In the genomic region with DNA sequence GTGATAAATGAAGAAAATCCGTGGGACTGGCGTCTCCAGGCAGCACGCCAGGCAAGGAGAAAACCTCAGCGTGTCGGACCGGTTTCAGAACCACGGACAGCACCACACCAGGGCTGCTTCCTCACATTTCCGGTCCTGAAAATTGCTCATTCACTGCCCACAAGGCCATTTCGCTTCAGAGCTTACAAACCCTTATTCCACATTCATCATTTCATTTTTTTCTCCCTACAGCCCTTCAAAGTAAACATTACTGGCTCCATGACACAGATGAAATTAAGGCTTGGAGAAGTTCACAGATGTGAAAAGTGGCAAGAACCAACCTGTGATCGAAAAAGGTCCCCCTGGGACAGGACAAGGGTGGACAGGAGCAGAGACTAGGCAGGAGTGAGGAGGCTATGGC, we compare ENCODE assay signal across 8 cellular contexts. TPM values are rescaled to one million over a fixed set of nuclear protein-coding genes. Genes with fewer than 3 reads are reported as not detected.
DNase-seq lines count a peak whose midpoint lies in the region; ATAC-seq, FAIRE-seq and TF ChIP-seq lines count a peak whose summit lies in the region.
"Had no signal": no experiment of that assay in that cellular context is flagged by ENCODE, and none has a peak within 500 bp of the region (broad histone marks: within the 10 kb centered on the region; RNA-seq: fewer than 3 reads in every experiment).

No MANE protein-coding gene starts in this region.

- peak; percentile 50 to 86 for DNase-seq in HAP-1 (ENCODE audit: low spot score in 2 of 2)
- peak; percentile 81 for DNase-seq in RPMI7951 (ENCODE audit: low read depth)
- peak; percentile 64 to 89 (median 68) for DNase-seq in K562 (ENCODE audit: extremely low read depth in 1 of 4, low spot score in 3 of 4)
- DNase-seq in kidney = peak; percentile 83
- peak; percentile 9 to 60 (median 38) for DNase-seq in stimulated activated naive CD4-positive, alpha-beta T cell (lab: John Stamatoyannopoulos, UW)
- no peak for DNase-seq in putamen (ENCODE audit: low spot score)
- no peak for DNase-seq in COLO668 (lab: John Stamatoyannopoulos, UW; ENCODE audit: unreplicated experiment)

- H3K9ac ChIP-seq in K562 (ENCODE audit: insufficient read depth in 1 of 2, low read depth in 2 of 2, low read length in 2 of 2) (no peak overlapping the region; a peak in 1 of 4 replicates), kidney (ENCODE audit: low read length in 2 of 2) (no peak overlapping the region)

- H3K4me3 ChIP-seq in HAP-1 (no peak overlapping the region), K562 (no peak overlapping the region), kidney (ENCODE audit: low read length in 2 of 2) (no peak overlapping the region)

- no peak for TF ChIP-seq RAD21 in K562 (CRISPR knock-in tag; conservative IDR thresholded peaks at IDR 0.05 in 1 of 2, IDR thresholded peaks at IDR 0.05 in 1 of 2)

- peaks cover 27% of the 10 kb centered on the region for H4K20me1 ChIP-seq in K562 (replicated peaks; ENCODE audit: control insufficient read depth, insufficient read depth, low read length)

- H3K36me3 ChIP-seq in HAP-1 (replicated peaks) (no peaks in the 10 kb centered on the region), K562 (ENCODE audit: control insufficient read depth, insufficient read depth, low read length) (peaks cover 3% of the 10 kb centered on the region; the same call in 2 of the 3 replicates), kidney (ENCODE audit: control insufficient read depth in 1 of 2, insufficient read depth in 2 of 2, low read length in 2 of 2) (no peaks in the 10 kb centered on the region)

- no peak overlapping the region for H3K4me2 ChIP-seq in K562 (ENCODE audit: insufficient read depth, low read length)

- no peak for TF ChIP-seq EP300 in K562 (IDR thresholded peaks at IDR 0.05; ENCODE audit: low read length)

- peak; percentile 34 for ATAC-seq in K562

- peaks cover 9% of the 10 kb centered on the region for H3K9me1 ChIP-seq in K562 (ENCODE audit: control insufficient read depth, insufficient read depth, low read length)

- no peak for TF ChIP-seq POLR2A in K562 (conservative IDR thresholded peaks at IDR 0.05)

- no peak for TF ChIP-seq CTCF in K562 (IDR thresholded peaks at IDR 0.05 in 2 of 3, conservative IDR thresholded peaks at IDR 0.05 in 1 of 3; ENCODE audit: insufficient read depth in 2 of 3, low read depth in 1 of 3, low read length in 3 of 3)
- no peak for TF ChIP-seq CTCF in kidney (IDR thresholded peaks at IDR 0.05; ENCODE audit: borderline replicate concordance, extremely low read depth, insufficient read depth)

- CTCF ChIA-PET in K562 (lab: Yijun Ruan, JAX; ENCODE audit: low intra/inter-chr PET ratio) = interaction anchor here (1.0 kb wide), 1 partner anchor 195 kb away, joined by 4 read pairs; a partner anchor contains a TSS

- WGBS in K562 (ENCODE audit: insufficient coverage, low coverage, missing lambda C conversion rate) = 9% methylated on average over 10 of the region's 10 CpGs

- FAIRE-seq in K562 (lab: Jason Lieb, UNC) (peak; percentile 95), kidney (lab: Jason Lieb, UNC) (no peak)

- no peak overlapping the region for H2AFZ ChIP-seq in K562 (ENCODE audit: low read depth, low read length)

- no peaks in the 10 kb centered on the region for H3K4me1 ChIP-seq in HAP-1
- H3K4me1 ChIP-seq in K562 (replicated peaks in 1 of 2; ENCODE audit: control insufficient read depth in 2 of 2, insufficient read depth in 2 of 2, low read length in 2 of 2) = peaks cover 14 to 21% of the 10 kb centered on the region in 2 experiments; a peak in 4 of 5 replicates
- peaks cover 0 to 3% of the 10 kb centered on the region in 2 donors for H3K4me1 ChIP-seq in kidney (ENCODE audit: control insufficient read depth in 1 of 2, insufficient read depth in 1 of 2, low read depth in 1 of 2, low read length in 2 of 2)

- in situ Hi-C loops in HAP-1 (cut with MboI; ENCODE audit: low sequenced_read_pairs) (no loop called here), K562 (cut with MboI) (no loop called here)

- POLR2A ChIA-PET in K562 (lab: Yijun Ruan, JAX) = no interaction called here

- intact Hi-C loops in K562 (cut with micrococcal nuclease) (loop anchor here (2.0 kb wide), 1 partner anchor 37 kb away; no protein-coding TSS in a partner anchor), kidney (cut with DNase I) (no loop called here)

- no peak overlapping the region for H3K27ac ChIP-seq in K562 (ENCODE audit: extremely low read depth, low read depth, low read length)
- no peak overlapping the region for H3K27ac ChIP-seq in kidney (ENCODE audit: low read depth in 2 of 2, low read length in 2 of 2)

- 0 out of 2 replicates have a peak, but pooled peaks cover 5% of the 10 kb centered on the region for H3K27me3 ChIP-seq in HAP-1 (ENCODE audit: low read depth)
- peaks cover 7 to 18% of the 10 kb centered on the region in 2 experiments for H3K27me3 ChIP-seq in K562 (ENCODE audit: control insufficient read depth in 2 of 2, insufficient read depth in 2 of 2, low read length in 2 of 2)

- no TSS peak for BruUV-seq in K562 (replicated peaks; lab: Mats Ljungman, UMichigan)

- H3K9me3 ChIP-seq in HAP-1 (no peaks in the 10 kb centered on the region), K562 (replicated peaks; ENCODE audit: control insufficient read depth, insufficient read depth, low read depth, low read length) (no peaks in the 10 kb centered on the region), kidney (ENCODE audit: control insufficient read depth in 1 of 2, low read length in 2 of 2) (no peaks in the 10 kb centered on the region)

- peaks cover 2% of the 10 kb centered on the region; the same call in 1 of the 3 replicates for H3K79me2 ChIP-seq in K562 (ENCODE audit: control insufficient read depth, insufficient read depth, low read length)

RNA-seq across cellular contexts. Expression of a gene that starts 1.5 kb away (rescaled TPM):
- 4.9 and 6.2 TPM in 2 replicates for total RNA-seq in RPMI7951 (2014; rRNA removed; shearing (Covaris generic))
- 4.6 and 13.9 TPM in 2 replicates for total RNA-seq in K562 (2011; cell fraction: chromatin; rRNA removed; ENCODE audit: low replicate concordance)
- 5.5 and 8.2 TPM in 2 replicates for total RNA-seq in K562 (2011; cell fraction: nucleolus; rRNA removed)
- 3.7 and 4.8 TPM in 2 replicates for total RNA-seq in K562 (2011; cell fraction: nucleoplasm; rRNA removed)
- 8.8 and 10.4 TPM in 2 replicates for total RNA-seq in K562 (2014; rRNA removed)
- 3.9 and 4.6 TPM in 2 replicates for total RNA-seq in K562 (2014; rRNA removed; fragmentation: Illumina TruSeq; extraction: Trizol)
- 4.4 and 4.7 TPM in 2 replicates for total RNA-seq in K562 (2015; rRNA removed; fragmentation: Illumina TruSeq; extraction: Trizol)
- 10.7 and 11.6 TPM in 2 replicates for total RNA-seq in K562 (2021)
- 3.3 and 4.0 TPM in 2 replicates for polyA plus RNA-seq in K562 (2011; rRNA removed)
- 1.5 and 6.8 TPM in 2 replicates for polyA plus RNA-seq in K562 (2011; cell fraction: cytosol; rRNA removed)
- 1.5 and 3.7 TPM in 2 replicates for polyA plus RNA-seq in K562 (2011; cell fraction: nucleus; rRNA removed)
- polyA plus RNA-seq in K562 (2012) = 3.5 and 4.6 TPM in 2 replicates
- polyA plus RNA-seq in K562 (2014; fragmentation: Illumina TruSeq; extraction: Trizol) = 4.8 and 6.3 TPM in 2 replicates
- under 1 TPM; 0.15 to 0.22 TPM for polyA plus RNA-seq in K562 (2014; fragmentation: Nextera tagmentation; extraction: Ambion mirVana)
- 5.1 and 5.8 TPM in 2 replicates for polyA plus RNA-seq in K562 (2014; rRNA removed)
- polyA minus RNA-seq in K562 (2011; rRNA and poly(A)+ RNA removed) = 3.8 and 5.3 TPM in 2 replicates
- polyA minus RNA-seq in K562 (2011; cell fraction: cytosol; rRNA and poly(A)+ RNA removed) = 6.5 and 7.2 TPM in 2 replicates
- polyA minus RNA-seq in K562 (2011; cell fraction: nucleus; rRNA and poly(A)+ RNA removed) = 2.0 and 2.7 TPM in 2 replicates
- 1.3 TPM for total RNA-seq in kidney
- 0.45 TPM for polyA plus RNA-seq in kidney (ENCODE audit: insufficient read depth, low read depth, low replicate concordance)

RNA-seq across cellular contexts. Expression of a gene that starts 18.9 kb away (rescaled TPM):
- 1.3 TPM in 1 of 2 replicates, not detected in the other for total RNA-seq in RPMI7951 (2014; rRNA removed; shearing (Covaris generic))
- total RNA-seq in K562 (2011; cell fraction: chromatin; rRNA removed; ENCODE audit: low replicate concordance) = not detected in 2 replicates
- not detected in 2 replicates for total RNA-seq in K562 (2011; cell fraction: nucleolus; rRNA removed)
- not detected in 2 replicates for total RNA-seq in K562 (2011; cell fraction: nucleoplasm; rRNA removed)
- total RNA-seq in K562 (2014; rRNA removed) = 0.29 TPM in 1 of 2 replicates, not detected in the other
- total RNA-seq in K562 (2014; rRNA removed; fragmentation: Illumina TruSeq; extraction: Trizol) = not detected in 2 replicates
- total RNA-seq in K562 (2015; rRNA removed; fragmentation: Illumina TruSeq; extraction: Trizol) = not detected in 2 replicates
- total RNA-seq in K562 (2021) = not detected in 2 replicates
- 0.11 TPM in 1 of 2 replicates, not detected in the other for polyA plus RNA-seq in K562 (2011; rRNA removed)
- polyA plus RNA-seq in K562 (2011; cell fraction: cytosol; rRNA removed) = 0.13 TPM in 1 of 2 replicates, not detected in the other
- 0.11 TPM in 2 replicates for polyA plus RNA-seq in K562 (2011; cell fraction: nucleus; rRNA removed)
- not detected in 2 replicates for polyA plus RNA-seq in K562 (2012)
- polyA plus RNA-seq in K562 (2014; fragmentation: Illumina TruSeq; extraction: Trizol) = not detected in 2 replicates
- not detected for polyA plus RNA-seq in K562 (2014; fragmentation: Nextera tagmentation; extraction: Ambion mirVana)
- polyA plus RNA-seq in K562 (2014; rRNA removed) = not detected in 2 replicates
- polyA minus RNA-seq in K562 (2011; rRNA and poly(A)+ RNA removed) = not detected in 2 replicates
- polyA minus RNA-seq in K562 (2011; cell fraction: cytosol; rRNA and poly(A)+ RNA removed) = not detected in 2 replicates
- not detected in 2 replicates for polyA minus RNA-seq in K562 (2011; cell fraction: nucleus; rRNA and poly(A)+ RNA removed)
- not detected for total RNA-seq in kidney
- polyA plus RNA-seq in kidney (ENCODE audit: insufficient read depth, low read depth, low replicate concordance) = not detected
- total RNA-seq: mononuclear cell had no signal

RNA-seq across cellular contexts. Expression of a gene that starts 19.0 kb away (rescaled TPM):
- not detected in 2 replicates for total RNA-seq in RPMI7951 (2014; rRNA removed; shearing (Covaris generic))
- not detected in 2 replicates for total RNA-seq in K562 (2011; cell fraction: chromatin; rRNA removed; ENCODE audit: low replicate concordance)
- total RNA-seq in K562 (2011; cell fraction: nucleolus; rRNA removed) = not detected in 2 replicates
- not detected in 2 replicates for total RNA-seq in K562 (2011; cell fraction: nucleoplasm; rRNA removed)
- total RNA-seq in K562 (2014; rRNA removed) (not detected in 2 replicates), K562 (2014; rRNA removed; fragmentation: Illumina TruSeq; extraction: Trizol) (not detected in 2 replicates), K562 (2015; rRNA removed; fragmentation: Illumina TruSeq; extraction: Trizol) (not detected in 2 replicates), K562 (2021) (not detected in 2 replicates), kidney (not detected)
- polyA plus RNA-seq in K562 (2011; rRNA removed) (0.04 TPM in 1 of 2 replicates, not detected in the other), K562 (2014; fragmentation: Illumina TruSeq; extraction: Trizol) (not detected in 2 replicates), K562 (2014; fragmentation: Nextera tagmentation; extraction: Ambion mirVana) (not detected), K562 (2014; rRNA removed) (not detected in 2 replicates), kidney (ENCODE audit: insufficient read depth, low read depth, low replicate concordance) (not detected)
- polyA plus RNA-seq in K562 (2011; cell fraction: cytosol; rRNA removed) = not detected in 2 replicates
- polyA plus RNA-seq in K562 (2011; cell fraction: nucleus; rRNA removed) = 0.20 TPM in 1 of 2 replicates, not detected in the other
- not detected in 2 replicates for polyA plus RNA-seq in K562 (2012)
- polyA minus RNA-seq in K562 (2011; rRNA and poly(A)+ RNA removed) = not detected in 2 replicates
- polyA minus RNA-seq in K562 (2011; cell fraction: cytosol; rRNA and poly(A)+ RNA removed) = not detected in 2 replicates
- not detected in 2 replicates for polyA minus RNA-seq in K562 (2011; cell fraction: nucleus; rRNA and poly(A)+ RNA removed)

RNA-seq across cellular contexts. Expression of a gene that starts 35.8 kb away (rescaled TPM):
- 18.5 and 23.7 TPM in 2 replicates for total RNA-seq in RPMI7951 (2014; rRNA removed; shearing (Covaris generic))
- 52.6 and 123 TPM in 2 replicates for total RNA-seq in K562 (2011; cell fraction: chromatin; rRNA removed; ENCODE audit: low replicate concordance)
- total RNA-seq in K562 (2011; cell fraction: nucleolus; rRNA removed) = 102 and 110 TPM in 2 replicates
- 84.3 and 103 TPM in 2 replicates for total RNA-seq in K562 (2011; cell fraction: nucleoplasm; rRNA removed)
- total RNA-seq in K562 (2014; rRNA removed) (31.6 and 43.8 TPM in 2 replicates), K562 (2014; rRNA removed; fragmentation: Illumina TruSeq; extraction: Trizol) (28.2 and 30.4 TPM in 2 replicates), K562 (2015; rRNA removed; fragmentation: Illumina TruSeq; extraction: Trizol) (33.5 and 34.5 TPM in 2 replicates), K562 (2021) (53.3 and 58.3 TPM in 2 replicates), kidney (34.3 TPM)
- polyA plus RNA-seq in K562 (2011; rRNA removed) (38.7 and 44.3 TPM in 2 replicates), K562 (2014; fragmentation: Illumina TruSeq; extraction: Trizol) (49.9 and 51.9 TPM in 2 replicates), K562 (2014; fragmentation: Nextera tagmentation; extraction: Ambion mirVana) (1 to 10 TPM in 1 of 2 experiments, under 1 TPM in 1; 0.73 to 2.9 TPM), K562 (2014; rRNA removed) (43.3 and 58.6 TPM in 2 replicates), kidney (ENCODE audit: insufficient read depth, low read depth, low replicate concordance) (32.1 TPM)
- 43.2 and 65.5 TPM in 2 replicates for polyA plus RNA-seq in K562 (2011; cell fraction: cytosol; rRNA removed)
- 114 and 153 TPM in 2 replicates for polyA plus RNA-seq in K562 (2011; cell fraction: nucleus; rRNA removed)
- polyA plus RNA-seq in K562 (2012) = 36.7 and 36.8 TPM in 2 replicates
- polyA minus RNA-seq in K562 (2011; rRNA and poly(A)+ RNA removed) = 24.3 and 45.7 TPM in 2 replicates
- 30.5 and 31.3 TPM in 2 replicates for polyA minus RNA-seq in K562 (2011; cell fraction: cytosol; rRNA and poly(A)+ RNA removed)
- polyA minus RNA-seq in K562 (2011; cell fraction: nucleus; rRNA and poly(A)+ RNA removed) = 18.9 and 21.5 TPM in 2 replicates

Comparison
In these comparisons a context has a peak if more than half of its experiments do, and no peak if none do; other contexts are left out.
1. DNase-seq: peak in HAP-1 (2 of 2), RPMI7951 (single experiment), K562 (4 of 4), kidney (single experiment) and stimulated activated naive CD4-positive, alpha-beta T cell (6 of 6); none in putamen (single experiment) and COLO668 (single experiment).